Comparison of ENCODE assay signal across 11 cellular contexts in genomic region chr16:56090076-56090475, GRCh38.
"Had no signal": no experiment of that assay in that cellular context is flagged by ENCODE, and none has a peak within 500 bp of the region (broad histone marks: within the 10 kb centered on the region; RNA-seq: fewer than 3 reads in every experiment).

No MANE protein-coding gene starts in this region.

- H3K27ac ChIP-seq: GM23248 had no signal

- H3K4me1 ChIP-seq: HAP-1 had no signal

- H3K9ac ChIP-seq: GM23248 had no signal

- H3K9me3 ChIP-seq: HAP-1 had no signal

- ATAC-seq: GM23338, HCT116 had no signal

- H3K4me2 ChIP-seq: GM23338 had no signal

- DNase-seq: GM23248, GOT3, H7, H9, HCEC 1CT, HFFc6 had no signal

- FAIRE-seq: H1, H54 had no signal

- H2AFZ ChIP-seq: GM23248, GM23338 had no signal

- H3K36me3 ChIP-seq: HAP-1 had no signal

- H3K4me3 ChIP-seq: GM23248, GM23338, HAP-1 had no signal
